ENCODE assay signal across 13 cellular contexts in genomic region chr20:50278377-50278683, GRCh38.
DNase-seq lines count a peak whose midpoint lies in the region; ATAC-seq and TF ChIP-seq lines count a peak whose summit lies in the region.
"Had no signal": no experiment of that assay in that cellular context is flagged by ENCODE, and none has a peak within 500 bp of the region (broad histone marks: within the 10 kb centered on the region; RNA-seq: fewer than 3 reads in every experiment).

No MANE protein-coding gene starts in this region.

- H3K9me3 ChIP-seq in H9 (ENCODE audit: control insufficient read depth, low read depth, low read length) (no peaks in the 10 kb centered on the region), lung (ENCODE audit: control insufficient read depth in 2 of 2, insufficient read depth in 1 of 2, low read length in 1 of 2) (no peaks in the 10 kb centered on the region), PC-3 (ENCODE audit: low read length) (no peaks in the 10 kb centered on the region)

- no peak overlapping the region for H3K9ac ChIP-seq in H9 (ENCODE audit: extremely low read depth, insufficient read length, low read length)
- H3K9ac ChIP-seq in PC-3 (ENCODE audit: low read length): no peak overlapping the region

- H3K4ac ChIP-seq in H9 (ENCODE audit: low read depth, low read length): no peak overlapping the region

- POLR2A ChIA-PET in PC-3 (lab: Charles Lee; ENCODE audit: unreplicated experiment): no interaction called here

- H3K79me1 ChIP-seq in H9 (ENCODE audit: insufficient read depth, low read depth, low read length, poor library complexity, severe bottlenecking): no peaks in the 10 kb centered on the region

- H3K23me2 ChIP-seq in H9 (ENCODE audit: insufficient read length, low read depth, low read length, poor library complexity, severe bottlenecking): no peaks in the 10 kb centered on the region

- H4K91ac ChIP-seq in H9 (ENCODE audit: insufficient read length, low read depth, low read length): no peak overlapping the region

- H3K56ac ChIP-seq in H9 (ENCODE audit: insufficient read length, low read depth, low read length): no peak overlapping the region

- peaks cover 8% of the 10 kb centered on the region for H3K27me3 Mint-ChIP-seq in H9 (ENCODE audit: low read depth)
- H3K27me3 Mint-ChIP-seq in chondrocyte (ENCODE audit: low read depth): no peaks in the 10 kb centered on the region

- intact Hi-C loops in PC-3 (cut with micrococcal nuclease): no loop called here

- no peak overlapping the region for H2AK5ac ChIP-seq in H9 (ENCODE audit: insufficient read length, low read length)

- H3K36me3 ChIP-seq in lung (ENCODE audit: control insufficient read depth in 2 of 2, insufficient read depth in 2 of 2, low read length in 2 of 2): no peaks in the 10 kb centered on the region
- H3K36me3 ChIP-seq in PC-3 (ENCODE audit: low read depth, low read length): no peaks in the 10 kb centered on the region

- no peak overlapping the region for H2BK120ac ChIP-seq in H9 (ENCODE audit: low read depth, low read length, poor library complexity, severe bottlenecking)

- H3K9me3 Mint-ChIP-seq in H9 (no peaks in the 10 kb centered on the region; a peak in 2 of 5 replicates), chondrocyte (ENCODE audit: low read depth) (no peaks in the 10 kb centered on the region)
- H3K9me3 Mint-ChIP-seq: activated T-helper 2 cell treated with anti-CD3 and anti-CD28 coated beads, Interferon-gamma antibody, Interleukin-2, Interleukin-4, amounts not matched to agents 10 μg/mL and 5 μg/mL and 100 μg/mL, durations not matched to agents 14 hours and 24 hours and 36 hours; T-helper 2 cell treated with Interferon-gamma antibody and Interleukin-4, amounts not matched to agents 5 μg/mL and 100 μg/mL, for 36 hours had no signal

- no CpG with 5 or more reads among the region's 5 CpGs for WGBS in H9 (ENCODE audit: extremely low coverage, insufficient read length, low lambda C conversion rate)
- WGBS in lung, 2 donors: 68 to 69% methylated on average over 5 of the region's 5 CpGs

- H4K5ac ChIP-seq in H9 (ENCODE audit: insufficient read length, low read depth, low read length): no peak overlapping the region

- H3K4me1 ChIP-seq in H9 (ENCODE audit: insufficient read depth, low read length) (no peaks in the 10 kb centered on the region), lung (ENCODE audit: control insufficient read depth in 2 of 2, insufficient read depth in 2 of 2, low read length in 2 of 2) (peaks cover 0 to 17% of the 10 kb centered on the region in 2 donors), PC-3 (ENCODE audit: insufficient read depth, low read length) (no peaks in the 10 kb centered on the region)

- H3K4me3 Mint-ChIP-seq in H9 (no peak overlapping the region), chondrocyte (ENCODE audit: unreplicated experiment) (no peak overlapping the region)
- H3K4me3 Mint-ChIP-seq: T-helper 2 cell treated with Interferon-gamma antibody and Interleukin-4, amounts not matched to agents 5 μg/mL and 100 μg/mL, for 36 hours had no signal

- H3K4me2 ChIP-seq in H9 (ENCODE audit: insufficient read depth, insufficient read length, low read length): no peak overlapping the region
- no peak overlapping the region for H3K4me2 ChIP-seq in PC-3 (ENCODE audit: low read length)

- CTCF ChIA-PET in PC-3 (lab: Charles Lee): no interaction called here

- H3K18ac ChIP-seq in H9 (ENCODE audit: insufficient read length, low read depth, low read length): no peak overlapping the region

- H2BK5ac ChIP-seq in H9 (ENCODE audit: insufficient read length, low read length): no peak overlapping the region

- no peak overlapping the region for H2BK12ac ChIP-seq in H9 (ENCODE audit: insufficient read length, low read depth, low read length)

- BruUV-seq in PC-3 (replicated peaks; lab: Mats Ljungman, UMichigan): no TSS peak

- no peak overlapping the region for H2AFZ ChIP-seq in H9 (ENCODE audit: low read length)
- no peak overlapping the region for H2AFZ ChIP-seq in PC-3 (ENCODE audit: low read length)

- no peaks in the 10 kb centered on the region for H3K9me2 ChIP-seq in PC-3 (replicated peaks; ENCODE audit: low read length)

- H3K79me2 ChIP-seq in H9 (ENCODE audit: insufficient read depth, low read length) (no peaks in the 10 kb centered on the region), PC-3 (ENCODE audit: low read length) (no peaks in the 10 kb centered on the region)

- H3K27ac Mint-ChIP-seq in H9: peak overlapping the region in 2 of 3 experiments; percentile 38 to 39; a peak in 2 of 7 replicates
- peak overlapping the region; percentile 90 for H3K27ac Mint-ChIP-seq in chondrocyte (ENCODE audit: unreplicated experiment)
- H3K27ac Mint-ChIP-seq: activated T-helper 2 cell treated with anti-CD3 and anti-CD28 coated beads, Interferon-gamma antibody, Interleukin-2, Interleukin-4, amounts not matched to agents 10 μg/mL and 5 μg/mL and 100 μg/mL, durations not matched to agents 14 hours and 24 hours and 36 hours; T-helper 2 cell treated with Interferon-gamma antibody and Interleukin-4, amounts not matched to agents 5 μg/mL and 100 μg/mL, for 36 hours had no signal

- H3K36me3 Mint-ChIP-seq in H9 (ENCODE audit: insufficient read depth in 1 of 3, low read depth in 3 of 3) (no peaks in the 10 kb centered on the region), chondrocyte (ENCODE audit: low read depth) (no peaks in the 10 kb centered on the region)

- DNase-seq in H9: no peak
- DNase-seq in chondrocyte (ENCODE audit: low spot score): no peak
- no peak for DNase-seq in lung (ENCODE audit: low spot score)
- no peak for DNase-seq in GM20000 (ENCODE audit: low spot score)
- DNase-seq in HCEC 1CT: no peak
- DNase-seq in PC-3: no peak
- DNase-seq in activated CD4-positive, alpha-beta T cell treated with anti-CD3 and anti-CD28 coated beads for 1 hour: no peak
- DNase-seq: DMS53; effector memory CD4-positive, alpha-beta T cell; NCI-H1092 treated with DMSO at 0.1 percent for 48 hours had no signal

- H3K27me3 ChIP-seq in H9 (ENCODE audit: insufficient read depth, low read length) (no peaks in the 10 kb centered on the region), lung (ENCODE audit: control insufficient read depth, insufficient read depth) (no peaks in the 10 kb centered on the region), PC-3 (ENCODE audit: low read length) (no peaks in the 10 kb centered on the region)

- ATAC-seq in lung (ENCODE audit: insufficient read depth, low FRiP score) (no peak), PC-3 (no peak)

- H3K23ac ChIP-seq in H9 (ENCODE audit: insufficient read length, low read depth, low read length): no peak overlapping the region

- H2BK15ac ChIP-seq in H9 (ENCODE audit: low read depth, low read length): no peak overlapping the region

- H3K4me3 ChIP-seq in lung: no peak overlapping the region
- H3K4me3 ChIP-seq in skin epidermis: no peak overlapping the region
- H3K4me3 ChIP-seq in PC-3 (ENCODE audit: low read length): no peak overlapping the region

- peaks cover 0 to 12% of the 10 kb centered on the region in 2 experiments; a peak in 1 of 4 replicates for H3K4me1 Mint-ChIP-seq in H9
- H3K4me1 Mint-ChIP-seq in chondrocyte (ENCODE audit: low read depth): peaks cover 20% of the 10 kb centered on the region

- H3T11ph ChIP-seq in H9 (ENCODE audit: low read length): no peak overlapping the region

- H4K20me1 ChIP-seq in H9 (ENCODE audit: control insufficient read depth, insufficient read depth, insufficient read length): no peaks in the 10 kb centered on the region
- no peaks in the 10 kb centered on the region for H4K20me1 ChIP-seq in PC-3 (ENCODE audit: low read length)

- no peak overlapping the region for H3K14ac ChIP-seq in H9 (ENCODE audit: insufficient read depth, low read length)

- no peak overlapping the region for H2BK20ac ChIP-seq in H9 (ENCODE audit: low read depth, low read length, poor library complexity, severe bottlenecking)

- no peak overlapping the region for H3K27ac ChIP-seq in H9 (ENCODE audit: insufficient read length, low read depth, low read length)
- peak overlapping the region; percentile 66 to 68 for H3K27ac ChIP-seq in lung (ENCODE audit: low read depth in 1 of 2, low read length in 1 of 2)
- peak overlapping the region in 20 of 21 experiments; percentile 1 to 80 (median 52) for H3K27ac ChIP-seq in skin epidermis
- no peak overlapping the region for H3K27ac ChIP-seq in PC-3 (ENCODE audit: low read length)

- no peak overlapping the region for H4K8ac ChIP-seq in H9 (replicated peaks; ENCODE audit: insufficient read length, low read depth, low read length)

- H3F3A ChIP-seq in PC-3 (ENCODE audit: low read length, unreplicated experiment): no peaks in the 10 kb centered on the region

- TF ChIP-seq CTCF in H9 (conservative IDR thresholded peaks at IDR 0.05) (no peak), chondrocyte (IDR thresholded peaks at IDR 0.05) (no peak), lung (IDR thresholded peaks at IDR 0.05; ENCODE audit: control extremely low read depth, extremely low read depth) (no peak), GM20000 (IDR thresholded peaks at IDR 0.05; ENCODE audit: extremely low read depth, missing control alignments) (no peak), PC-3 (conservative IDR thresholded peaks at IDR 0.05; ENCODE audit: low read depth, low read length) (no peak)

Comparison
In these comparisons a context has a peak if more than half of its experiments do, and no peak if none do; other contexts are left out.
1. H3K27ac ChIP-seq: peak in lung (2 of 2) and skin epidermis (20 of 21); none in H9 (single experiment) and PC-3 (single experiment).